ENCODE assay signal across 8 cellular contexts in the genomic region with DNA sequence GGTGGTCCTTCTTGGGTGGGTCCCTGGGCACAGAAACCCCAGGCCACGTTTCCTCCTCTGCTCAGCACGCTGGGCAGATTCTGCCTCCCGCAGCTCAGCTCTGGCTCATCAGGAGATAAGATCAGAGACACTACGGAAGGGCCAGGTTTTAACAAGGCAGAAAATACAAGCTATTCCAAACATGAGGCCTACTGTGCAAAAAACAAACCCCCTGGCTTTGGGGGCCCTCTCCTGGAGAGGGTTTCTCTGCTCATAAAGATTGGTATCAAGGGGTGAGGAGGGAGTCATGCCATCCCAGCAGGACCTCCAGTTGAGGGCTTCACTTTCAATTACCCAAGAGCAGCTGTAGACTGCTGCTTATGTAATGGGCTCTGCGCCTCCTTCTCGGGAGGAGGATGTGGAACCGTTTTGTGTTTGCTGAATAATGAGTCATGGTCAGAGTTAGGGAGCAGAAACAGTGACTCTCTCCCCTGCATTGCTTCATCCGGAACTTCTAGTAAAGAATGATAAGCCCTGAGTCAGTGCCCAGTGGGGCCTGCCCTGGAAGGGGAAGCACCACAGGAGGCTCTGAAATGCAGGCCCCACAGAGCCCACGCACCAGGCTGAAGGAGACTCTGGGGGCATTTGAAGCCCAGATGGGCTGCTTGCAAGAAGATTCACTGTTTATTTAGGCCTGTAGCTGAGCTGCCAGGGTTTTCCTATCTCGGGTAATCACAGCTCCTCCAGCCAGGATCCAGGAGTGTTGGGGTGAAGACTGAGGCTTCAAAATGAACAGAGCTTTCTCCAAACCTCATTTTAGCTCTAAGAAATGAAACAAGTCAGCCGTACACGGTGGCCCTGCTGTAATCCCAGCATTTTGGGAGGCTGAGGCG.
DNase-seq lines count a peak whose midpoint lies in the region; ATAC-seq, FAIRE-seq and TF ChIP-seq lines count a peak whose summit lies in the region.

No MANE protein-coding gene starts in this region.

- TF ChIP-seq CTCF in bronchial epithelial cell (IDR thresholded peaks at IDR 0.05; ENCODE audit: insufficient read depth, low read length, severe bottlenecking) = no peak

- DNase-seq in C1 segment of cervical spinal cord (lab: John Stamatoyannopoulos, UW) (peak in 12 of 14 donors; percentile 14 to 79 (median 54)), SHP77 (lab: John Stamatoyannopoulos, UW) (peak; percentile 61 to 70), bronchial epithelial cell (ENCODE audit: low read depth) (peak; percentile 100), kidney tubule cell (ENCODE audit: low spot score) (peak; percentile 100), cerebellar nuclear complex (lab: John Stamatoyannopoulos, UW) (no peak)
- DNase-seq in stimulated activated CD4-positive, alpha-beta T cell treated with anti-CD3 and anti-CD28 coated beads, Interleukin-12 subunit alpha, Interleukin-12 subunit beta, amount 100 ng/mL, for 48 hours (ENCODE audit: low read depth in 2 of 3, low spot score in 1 of 3) = peak; percentile 17 to 53 (median 34)

- H3K36me3 ChIP-seq in bronchial epithelial cell (ENCODE audit: control insufficient read depth, insufficient read depth, low read length) = no peaks in the 10 kb centered on the region

- no peak overlapping the region for H3K4me3 ChIP-seq in bronchial epithelial cell (ENCODE audit: low read depth, low read length)

- FAIRE-seq in bronchial epithelial cell (lab: Jason Lieb, UNC) = no peak

- H3K27me3 ChIP-seq in bronchial epithelial cell (ENCODE audit: control insufficient read depth, insufficient read depth, low read length) = no peaks in the 10 kb centered on the region

- ATAC-seq in GM19035 (IDR thresholded peaks at IDR 0.05; ENCODE audit: unreplicated experiment) (peak; percentile 92), HG03139 (IDR thresholded peaks at IDR 0.05; ENCODE audit: unreplicated experiment) (peak; percentile 94)

Comparison
In these comparisons a context has a peak if more than half of its experiments do, and no peak if none do; other contexts are left out.
1. DNase-seq: peak in C1 segment of cervical spinal cord (12 of 14), SHP77 (2 of 2), bronchial epithelial cell (single experiment), kidney tubule cell (single experiment) and stimulated activated CD4-positive, alpha-beta T cell treated with anti-CD3 and anti-CD28 coated beads, Interleukin-12 subunit alpha, Interleukin-12 subunit beta, amount 100 ng/mL, for 48 hours (3 of 3); none in cerebellar nuclear complex (0 of 2).